Comparison of ENCODE assay signal across 12 cellular contexts in the genomic region with DNA sequence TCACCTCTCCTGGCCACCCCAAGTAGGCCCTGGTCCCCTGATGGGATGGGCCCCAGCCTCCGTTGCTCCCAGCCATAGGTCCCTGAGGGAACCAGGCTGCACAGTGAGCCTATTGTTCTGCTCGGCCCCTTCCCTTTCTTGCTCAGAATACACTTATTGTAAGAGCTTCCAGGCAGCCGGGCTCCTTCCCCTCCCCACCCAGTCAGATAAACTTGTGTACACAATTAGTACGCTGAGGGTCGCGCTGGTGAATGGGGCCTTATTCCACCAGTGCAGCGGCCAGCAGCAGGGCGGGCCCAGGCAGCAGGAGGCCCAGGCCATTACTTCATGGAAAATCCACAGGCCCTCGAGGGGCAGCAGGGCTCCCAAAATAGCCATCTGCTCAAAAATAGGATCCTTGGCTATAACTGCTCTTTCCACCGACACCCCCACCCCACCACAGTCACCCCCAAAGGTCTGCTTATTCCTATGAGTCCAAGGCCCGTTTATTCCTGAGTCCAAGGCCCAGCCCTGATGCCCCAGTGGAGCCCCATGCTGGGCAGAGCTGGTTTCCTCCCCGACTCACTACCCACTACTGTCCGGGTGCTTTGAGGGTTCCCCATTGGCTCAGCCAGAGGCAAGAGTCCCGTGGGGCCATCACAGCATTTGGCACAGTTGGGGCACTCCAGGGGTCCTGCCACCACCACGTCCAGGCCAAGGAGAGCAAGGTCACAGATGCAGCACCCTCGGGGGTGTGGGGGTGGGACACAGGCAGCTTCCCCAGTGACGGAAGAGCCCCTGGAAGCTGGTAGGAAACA. TPM values are rescaled to one million over a fixed set of nuclear protein-coding genes. Genes with fewer than 3 reads are reported as not detected.
A peak's percentile ranks its signal among the peaks of the same experiment; 100 is the strongest.
DNase-seq lines count a peak whose midpoint lies in the region; FAIRE-seq and TF ChIP-seq lines count a peak whose summit lies in the region.
"Had no signal": no experiment of that assay in that cellular context is flagged by ENCODE, and none has a peak within 500 bp of the region (broad histone marks: within the 10 kb centered on the region; RNA-seq: fewer than 3 reads in every experiment).

No MANE protein-coding gene starts in this region.

- TF ChIP-seq CTCF in astrocyte (IDR thresholded peaks at IDR 0.05; ENCODE audit: insufficient read depth, low read depth, low read length) (no peak), left ventricle myocardium inferior (IDR thresholded peaks at IDR 0.05; ENCODE audit: borderline replicate concordance) (no peak), osteocyte (IDR thresholded peaks at IDR 0.05) (no peak), vagina (IDR thresholded peaks at IDR 0.05) (no peak), CD14-positive monocyte (IDR thresholded peaks at IDR 0.05) (no peak)

- H3K4me2 ChIP-seq in astrocyte (ENCODE audit: low read length), result no peak overlapping the region

- no peaks in the 10 kb centered on the region for H3K27me3 Mint-ChIP-seq in astrocyte (ENCODE audit: low read depth, unreplicated experiment)
- no peaks in the 10 kb centered on the region for H3K27me3 Mint-ChIP-seq in osteocyte (ENCODE audit: unreplicated experiment)
- H3K27me3 Mint-ChIP-seq in CD14-positive monocyte (ENCODE audit: low read depth in 3 of 3), result peaks cover 0 to 1% (median 0%) of the 10 kb centered on the region in 3 donors

- H3K27me3 ChIP-seq in astrocyte (ENCODE audit: insufficient read depth, low read length), result no peaks in the 10 kb centered on the region
- H3K27me3 ChIP-seq in left ventricle myocardium inferior (ENCODE audit: low read depth), result no peaks in the 10 kb centered on the region
- H3K27me3 ChIP-seq in vagina, result no peaks in the 10 kb centered on the region

- H3K36me3 Mint-ChIP-seq in astrocyte (ENCODE audit: low read depth, unreplicated experiment), result peaks cover 15% of the 10 kb centered on the region
- H3K36me3 Mint-ChIP-seq in osteocyte (ENCODE audit: unreplicated experiment), result peaks cover 18% of the 10 kb centered on the region
- peaks cover 87 to 98% of the 10 kb centered on the region in 2 donors for H3K36me3 Mint-ChIP-seq in CD14-positive monocyte

- H3K27ac ChIP-seq in astrocyte (ENCODE audit: low read depth, low read length), result peak overlapping the region; percentile 25
- H3K27ac ChIP-seq in left ventricle myocardium inferior (replicated peaks), result peak overlapping the region; percentile 91
- H3K27ac ChIP-seq in vagina, result peak overlapping the region; percentile 63

- TF ChIP-seq POLR2A in vagina (IDR thresholded peaks at IDR 0.05), result no peak

- H3K4me3 Mint-ChIP-seq in astrocyte (ENCODE audit: unreplicated experiment) (peak overlapping the region; percentile 45), osteocyte (ENCODE audit: unreplicated experiment) (no peak overlapping the region), CD14-positive monocyte (no peak overlapping the region)

- H3K79me2 ChIP-seq in astrocyte (ENCODE audit: insufficient read depth, low read length), result peaks cover 67% of the 10 kb centered on the region

- H3K9ac ChIP-seq in astrocyte (ENCODE audit: low read length), result peak overlapping the region; percentile 35

- H3K36me3 ChIP-seq in astrocyte (ENCODE audit: insufficient read depth, low read length), result peaks cover 49% of the 10 kb centered on the region
- H3K36me3 ChIP-seq in left ventricle myocardium inferior, result peaks cover 88% of the 10 kb centered on the region
- H3K36me3 ChIP-seq in vagina, result peaks cover 3 to 90% of the 10 kb centered on the region in 2 donors

- H3K27ac Mint-ChIP-seq in astrocyte (ENCODE audit: unreplicated experiment) (no peak overlapping the region), osteocyte (ENCODE audit: unreplicated experiment) (peak overlapping the region; percentile 83), CD14-positive monocyte (peak overlapping the region in 1 of 7 donors; percentile 60)

- intact Hi-C loops in left ventricle myocardium inferior (cut with micrococcal nuclease) (no loop called here), vagina (cut with DNase I) (no loop called here), CD14-positive monocyte (cut with micrococcal nuclease) (no loop called here)

- peaks cover 15% of the 10 kb centered on the region for H3K4me1 Mint-ChIP-seq in astrocyte (ENCODE audit: low read depth, unreplicated experiment)
- H3K4me1 Mint-ChIP-seq in osteocyte (ENCODE audit: unreplicated experiment), result peaks cover 37% of the 10 kb centered on the region
- no peaks in the 10 kb centered on the region for H3K4me1 Mint-ChIP-seq in CD14-positive monocyte

- no peak overlapping the region for H2AFZ ChIP-seq in astrocyte (ENCODE audit: low read depth, low read length)

- H3K4me1 ChIP-seq in astrocyte (ENCODE audit: insufficient read depth, low read length) (peaks cover 25% of the 10 kb centered on the region), left ventricle myocardium inferior (peaks cover 92% of the 10 kb centered on the region), vagina (peaks cover 14% of the 10 kb centered on the region)
- H3K4me1 ChIP-seq: prostate gland had no signal

- peaks cover 85% of the 10 kb centered on the region for H4K20me1 ChIP-seq in astrocyte (ENCODE audit: insufficient read depth, low read length)

- H3K9me3 ChIP-seq in astrocyte (ENCODE audit: insufficient read depth, low read depth, low read length) (no peaks in the 10 kb centered on the region), left ventricle myocardium inferior (replicated peaks) (no peaks in the 10 kb centered on the region), vagina (no peaks in the 10 kb centered on the region)
- H3K9me3 ChIP-seq: prostate gland had no signal

- DNase-seq in astrocyte (ENCODE audit: low read depth) (no peak), left ventricle myocardium inferior (peak; percentile 71), osteocyte (ENCODE audit: extremely low spot score, unreplicated experiment) (no peak), vagina (ENCODE audit: extremely low spot score in 2 of 2) (no peak), CD14-positive monocyte (ENCODE audit: low spot score) (no peak), UCSD-AML1 (lab: John Stamatoyannopoulos, UW; ENCODE audit: unreplicated experiment) (no peak), OCI-M1 (lab: John Stamatoyannopoulos, UW) (no peak)
- DNase-seq: central memory CD4-positive, alpha-beta T cell; GF-D8 had no signal

- H3K9me3 Mint-ChIP-seq in astrocyte (ENCODE audit: unreplicated experiment) (no peaks in the 10 kb centered on the region), osteocyte (ENCODE audit: unreplicated experiment) (no peaks in the 10 kb centered on the region), CD14-positive monocyte (peaks cover 0 to 1% (median 0%) of the 10 kb centered on the region in 7 donors)

- H3K4me3 ChIP-seq in astrocyte (ENCODE audit: insufficient read depth, low read depth, low read length) (no peak overlapping the region), left ventricle myocardium inferior (peak overlapping the region; percentile 2), vagina (no peak overlapping the region)
- H3K4me3 ChIP-seq: prostate gland had no signal

- FAIRE-seq in astrocyte (lab: Jason Lieb, UNC), result no peak
- FAIRE-seq: HTR-8/SVneo had no signal

RNA-seq across cellular contexts. Expression of a gene that starts 22.1 kb away (rescaled TPM):
- total RNA-seq in astrocyte (4.6 and 6.0 TPM in 2 replicates), left ventricle myocardium inferior (0.22 TPM), osteocyte (not detected in 2 replicates), vagina (9.6 TPM)
- polyA plus RNA-seq in CD14-positive monocyte, result not detected

RNA-seq across cellular contexts. Expression of a gene that starts 51.1 kb away (rescaled TPM):
- total RNA-seq in astrocyte, result not detected in 2 replicates
- not detected for total RNA-seq in left ventricle myocardium inferior
- not detected in 2 replicates for total RNA-seq in osteocyte
- total RNA-seq in vagina, result 269 TPM
- not detected for polyA plus RNA-seq in CD14-positive monocyte
- total RNA-seq: activated CD8-positive, alpha-beta memory T cell treated with anti-CD3 and anti-CD28 coated beads for 36 hours; prostate gland had no signal

Comparison
In these comparisons a context has a peak if more than half of its experiments do, and no peak if none do; other contexts are left out.
1. H3K27ac ChIP-seq: peak in every context shown above with its lines; median percentile 91 in left ventricle myocardium inferior; 63 in vagina; 25 in astrocyte.
2. RNA of a gene that starts 51.1 kb away (total RNA-seq): 269 TPM in vagina (single experiment); not detected in astrocyte, not detected in left ventricle myocardium inferior (single experiment) and not detected in osteocyte; every median in the first group is over 100 times any median in the second.